18 cellular contexts compared by ENCODE assay signal in genomic region chr2:98815795-98816194, GRCh38.
DNase-seq lines count a peak whose midpoint lies in the region; ATAC-seq and TF ChIP-seq lines count a peak whose summit lies in the region.
"Had no signal": no experiment of that assay in that cellular context is flagged by ENCODE, and none has a peak within 500 bp of the region (broad histone marks: within the 10 kb centered on the region; RNA-seq: fewer than 3 reads in every experiment).

No MANE protein-coding gene starts in this region.

- H3K36me3 Mint-ChIP-seq in endodermal cell (ENCODE audit: low read depth) (no peaks in the 10 kb centered on the region), type B pancreatic cell (peaks cover 2% of the 10 kb centered on the region)

- no peak for TF ChIP-seq CTCF in right atrium auricular region (IDR thresholded peaks at IDR 0.05)
- no peak for TF ChIP-seq CTCF in endodermal cell (conservative IDR thresholded peaks at IDR 0.05)
- TF ChIP-seq CTCF in type B pancreatic cell (conservative IDR thresholded peaks at IDR 0.05) = no peak
- TF ChIP-seq CTCF in PC-9 (conservative IDR thresholded peaks at IDR 0.05) = no peak

- no peaks in the 10 kb centered on the region for H3K79me2 ChIP-seq in PC-9 (ENCODE audit: low read depth)

- H3K27ac ChIP-seq in right atrium auricular region (peak overlapping the region; percentile 18 to 52), endodermal cell (ENCODE audit: low read depth, low read length) (no peak overlapping the region), PC-9 (no peak overlapping the region)
- H3K27ac ChIP-seq: C4-2B had no signal

- H3K4me3 Mint-ChIP-seq in endodermal cell (no peak overlapping the region), type B pancreatic cell (no peak overlapping the region)
- H3K4me3 Mint-ChIP-seq: CD4-positive, alpha-beta T cell; HFFc6 had no signal

- H3K9me3 ChIP-seq in right atrium auricular region = no peaks in the 10 kb centered on the region
- no peaks in the 10 kb centered on the region for H3K9me3 ChIP-seq in endodermal cell (ENCODE audit: control insufficient read depth, low read length)
- no peaks in the 10 kb centered on the region for H3K9me3 ChIP-seq in PC-9 (ENCODE audit: insufficient read depth, low read depth)
- H3K9me3 ChIP-seq: BE2C had no signal

- H3K4me3 ChIP-seq in right atrium auricular region (no peak overlapping the region), endodermal cell (ENCODE audit: low read length) (no peak overlapping the region), PC-9 (no peak overlapping the region)

- BruUV-seq in PC-9 (replicated peaks; lab: Mats Ljungman, UMichigan) = no TSS peak

- H3K27me3 ChIP-seq in right atrium auricular region = no peaks in the 10 kb centered on the region
- H3K27me3 ChIP-seq in endodermal cell (ENCODE audit: control insufficient read depth, insufficient read depth, low read length, poor library complexity, severe bottlenecking) = peaks cover 12% of the 10 kb centered on the region
- no peaks in the 10 kb centered on the region for H3K27me3 ChIP-seq in PC-9 (ENCODE audit: insufficient read depth, low read depth)
- H3K27me3 ChIP-seq: BE2C had no signal

- 94 to 100% methylated on average over 1 to 2 of the region's 2 CpGs for WGBS in endodermal cell (ENCODE audit: insufficient coverage in 1 of 2, insufficient read length in 1 of 2), 2 experiments

- H3K9me3 Mint-ChIP-seq in endodermal cell = no peaks in the 10 kb centered on the region
- peaks cover 1% of the 10 kb centered on the region for H3K9me3 Mint-ChIP-seq in type B pancreatic cell
- H3K9me3 Mint-ChIP-seq: CD4-positive, alpha-beta T cell had no signal

- intact Hi-C loops in Right ventricle myocardium superior (cut with DNase I) (no loop called here), PC-9 (cut with micrococcal nuclease; ENCODE audit: unreplicated experiment) (no loop called here)

- CTCF ChIA-PET in PC-9 (lab: Charles Lee) = no interaction called here

- no peak overlapping the region for H2AFZ ChIP-seq in PC-9

- H3K4me1 Mint-ChIP-seq in endodermal cell = no peaks in the 10 kb centered on the region
- H3K4me1 Mint-ChIP-seq in type B pancreatic cell (ENCODE audit: unreplicated experiment) = peaks cover 3% of the 10 kb centered on the region

- no peak for DNase-seq in right atrium auricular region (ENCODE audit: low spot score)
- no peak for DNase-seq in Right ventricle myocardium superior
- DNase-seq in endodermal cell = peak; percentile 35
- DNase-seq in type B pancreatic cell (ENCODE audit: extremely low spot score, unreplicated experiment) = peak; percentile 27
- no peak for DNase-seq in islet precursor cell
- no peak for DNase-seq in PC-9
- DNase-seq: ACHN; BE2C; CD4-positive, alpha-beta T cell; DMS153; DMS79; GF-D8; GOT3; H7; HFFc6 had no signal

- no peak for ATAC-seq in Right ventricle myocardium superior (ENCODE audit: poor library complexity)
- no peak for ATAC-seq in HG03045 (IDR thresholded peaks at IDR 0.05; ENCODE audit: unreplicated experiment)
- ATAC-seq: HCT116 had no signal

- no peaks in the 10 kb centered on the region for H4K20me1 ChIP-seq in PC-9 (ENCODE audit: insufficient read depth)

- H3K36me3 ChIP-seq in right atrium auricular region (no peaks in the 10 kb centered on the region), endodermal cell (ENCODE audit: control insufficient read depth, insufficient read depth, low read length) (no peaks in the 10 kb centered on the region), PC-9 (ENCODE audit: low read depth) (no peaks in the 10 kb centered on the region; the same call in 1 of the 2 replicates)
- H3K36me3 ChIP-seq: BE2C had no signal

- POLR2A ChIA-PET in PC-9 (lab: Charles Lee; ENCODE audit: unreplicated experiment) = no interaction called here

- H3K27me3 Mint-ChIP-seq in endodermal cell (ENCODE audit: insufficient read depth) (peaks cover 29% of the 10 kb centered on the region), type B pancreatic cell (peaks cover 11% of the 10 kb centered on the region)
- H3K27me3 Mint-ChIP-seq: CD4-positive, alpha-beta T cell had no signal

- H3K27ac Mint-ChIP-seq in endodermal cell (no peak overlapping the region), type B pancreatic cell (no peak overlapping the region)
- H3K27ac Mint-ChIP-seq: CD4-positive, alpha-beta T cell; HFFc6 had no signal

- H3K9me2 ChIP-seq in PC-9 (ENCODE audit: insufficient read depth) = no peaks in the 10 kb centered on the region

- peaks cover 0 to 23% of the 10 kb centered on the region in 2 donors for H3K4me1 ChIP-seq in right atrium auricular region
- H3K4me1 ChIP-seq in endodermal cell (ENCODE audit: control insufficient read depth, insufficient read depth, low read length) = no peaks in the 10 kb centered on the region
- peaks cover 15% of the 10 kb centered on the region for H3K4me1 ChIP-seq in PC-9 (replicated peaks; ENCODE audit: insufficient read depth)
- H3K4me1 ChIP-seq: BE2C had no signal

- H3F3A ChIP-seq in PC-9 (ENCODE audit: insufficient read depth, low read depth) = no peaks in the 10 kb centered on the region; the same call in 1 of the 2 replicates

- no peak overlapping the region for H3K4me2 ChIP-seq in PC-9

- no peak overlapping the region for H3K9ac ChIP-seq in endodermal cell (ENCODE audit: extremely low read depth, low read length, poor library complexity, severe bottlenecking)

Comparison
In these comparisons a context has a peak if more than half of its experiments do, and no peak if none do; other contexts are left out.
1. DNase-seq: peak in endodermal cell (single experiment) and type B pancreatic cell (single experiment); none in right atrium auricular region (single experiment), Right ventricle myocardium superior (single experiment), islet precursor cell (single experiment) and PC-9 (0 of 2).
2. H3K27ac ChIP-seq: peak in right atrium auricular region (2 of 2); none in endodermal cell (single experiment) and PC-9 (single experiment).